In genomic region chr9:113572076-113572861, GRCh38 we compare ENCODE assay signal across 1 cellular context.
TF ChIP-seq lines count a peak whose summit lies in the region.

No MANE protein-coding gene starts in this region.

TF ChIP-seq in H1, 55 proteins besides CTCF, POLR2A, EP300 and RAD21:
- TF ChIP-seq POU5F1 (IDR thresholded peaks at IDR 0.05; ENCODE audit: low read depth, low read length) (no peak), TAF7 (optimal IDR thresholded peaks at IDR 0.05; ENCODE audit: borderline replicate concordance, low read depth, low read length) (no peak), RBBP5 (IDR thresholded peaks at IDR 0.05; ENCODE audit: borderline replicate concordance, low read depth, low read length) (no peak), CEBPB (IDR thresholded peaks at IDR 0.05; ENCODE audit: low read depth, low read length) (no peak), SP1 (IDR thresholded peaks at IDR 0.05; ENCODE audit: low read depth, low read length) (no peak), SIX5 (IDR thresholded peaks at IDR 0.05; ENCODE audit: low read depth, low read length) (no peak), BACH1 (IDR thresholded peaks at IDR 0.05; ENCODE audit: low read length) (no peak), USF2 (IDR thresholded peaks at IDR 0.05; ENCODE audit: low read length) (no peak), EGR1 (IDR thresholded peaks at IDR 0.05; ENCODE audit: borderline replicate concordance, low read depth, low read length) (no peak), FOSL1 (IDR thresholded peaks at IDR 0.05; ENCODE audit: insufficient read depth, low read depth, low read length) (no peak), SIN3A (conservative IDR thresholded peaks at IDR 0.05 in 1 of 2, IDR thresholded peaks at IDR 0.05 in 1 of 2; ENCODE audit: low read depth in 1 of 2, low read length in 2 of 2) (no peak), E2F6 (IDR thresholded peaks at IDR 0.05) (no peak), SRF (IDR thresholded peaks at IDR 0.05; ENCODE audit: low read depth, low read length) (no peak), JUN (IDR thresholded peaks at IDR 0.05; ENCODE audit: low read depth, low read length) (no peak), GTF2F1 (IDR thresholded peaks at IDR 0.05; ENCODE audit: borderline replicate concordance, low read depth, low read length) (no peak), SP4 (IDR thresholded peaks at IDR 0.05; ENCODE audit: low read length) (no peak), SUZ12 (IDR thresholded peaks at IDR 0.05; ENCODE audit: low read length) (no peak), BCL11A (IDR thresholded peaks at IDR 0.05; ENCODE audit: low read depth in 2 of 2, low read length in 2 of 2) (no peak)
